ENCODE assay signal across 18 cellular contexts in the genomic region with DNA sequence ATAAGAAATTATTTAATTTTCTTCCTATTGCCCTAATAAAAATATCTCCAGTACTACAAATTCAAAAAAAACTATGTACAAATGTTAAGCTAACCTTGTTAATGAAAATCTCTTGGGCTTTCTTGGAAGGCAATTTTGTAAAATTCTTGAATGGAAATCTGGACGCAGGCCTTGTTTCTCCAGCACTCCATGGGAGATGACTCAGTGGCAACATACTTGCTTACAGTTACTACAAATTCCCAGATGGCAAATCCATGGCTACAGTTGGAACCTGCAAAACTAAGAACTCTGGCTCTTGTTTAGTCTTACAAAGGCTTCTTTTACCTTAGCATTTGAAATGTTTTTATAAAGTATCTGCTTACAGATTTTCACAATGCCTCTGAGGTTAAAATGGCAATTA.
DNase-seq lines count a peak whose midpoint lies in the region; ATAC-seq and TF ChIP-seq lines count a peak whose summit lies in the region.
"Had no signal": no experiment of that assay in that cellular context is flagged by ENCODE, and none has a peak within 500 bp of the region (broad histone marks: within the 10 kb centered on the region; RNA-seq: fewer than 3 reads in every experiment).

No MANE protein-coding gene starts in this region.

- intact Hi-C loops in heart right ventricle (cut with DNase I), result loop anchor here in 1 of 10 donors (10.0 kb wide), 1 partner anchor 97 kb away; no protein-coding TSS in a partner anchor

- peaks cover 0 to 15% (median 3%) of the 10 kb centered on the region in 9 donors for H3K4me1 ChIP-seq in heart right ventricle
- H3K4me1 ChIP-seq: spleen had no signal

- DNase-seq in GM04503 (ENCODE audit: low read depth) (peak; percentile 48), astrocyte of the hippocampus (ENCODE audit: low read depth, low spot score) (peak; percentile 69), heart right ventricle (peak in 1 of 2 donors; percentile 25), superior temporal gyrus (ENCODE audit: extremely low spot score) (peak; percentile 58), mesenteric fat pad (ENCODE audit: low spot score) (no peak), NCI-H524 (lab: John Stamatoyannopoulos, UW) (no peak)
- DNase-seq: activated CD8-positive, alpha-beta T cell treated with anti-CD3 and anti-CD28 coated beads, Interleukin-2, amount 10 ng/mL, durations not matched to agents 7 days and 5 days; activated naive CD8-positive, alpha-beta T cell treated with anti-CD3 and anti-CD28 coated beads for 36 hours; activated T-cell treated with anti-CD3 and anti-CD28 coated beads, Interleukin-2, amount 50 U/mL, for 72 hours; CD4-positive, alpha-beta memory T cell; natural killer cell; NCI-H1436; spleen; T-helper 1 cell; tibial artery had no signal

- ATAC-seq in heart right ventricle (peak in 7 of 8 donors; percentile 56 to 82 (median 75)), HG03565 (IDR thresholded peaks at IDR 0.05; ENCODE audit: unreplicated experiment) (no peak)
- ATAC-seq: activated CD8-positive, alpha-beta T cell treated with anti-CD3 and anti-CD28 coated beads, Interleukin-2, amount 10 ng/mL, durations not matched to agents 7 days and 5 days; activated T-cell treated with anti-CD3 and anti-CD28 coated beads, Interleukin-2, amount 50 U/mL, for 72 hours; natural killer cell had no signal

- no peaks in the 10 kb centered on the region for H3K36me3 ChIP-seq in heart right ventricle
- H3K36me3 ChIP-seq: spleen, tibial artery had no signal

- TF ChIP-seq CTCF in heart right ventricle (IDR thresholded peaks at IDR 0.05), result no peak

- peak overlapping the region in 1 of 10 donors; percentile 9 for H3K4me3 ChIP-seq in heart right ventricle
- H3K4me3 ChIP-seq: lung, spleen, tibial artery had no signal

- WGBS in heart right ventricle, 2 donors, result 21 to 24% methylated on average over 1 of the region's 1 CpG

- H3K27me3 ChIP-seq in heart right ventricle, result no peaks in the 10 kb centered on the region
- H3K27me3 ChIP-seq: spleen, tibial artery had no signal

- H3K9me3 ChIP-seq in heart right ventricle, result no peaks in the 10 kb centered on the region
- H3K9me3 ChIP-seq: tibial artery had no signal

- peak overlapping the region in 2 of 10 donors; percentile 47 to 48 for H3K27ac ChIP-seq in heart right ventricle
- H3K27ac ChIP-seq: spleen, tibial artery, VCaP had no signal

Comparison
In these comparisons a context has a peak if more than half of its experiments do, and no peak if none do; other contexts are left out.
1. DNase-seq: peak in GM04503 (single experiment), astrocyte of the hippocampus (single experiment) and superior temporal gyrus (single experiment); none in mesenteric fat pad (single experiment) and NCI-H524 (0 of 2).